10 cellular contexts compared by ENCODE assay signal in genomic region chr2:951224-952006, GRCh38. TPM values are rescaled to one million over a fixed set of nuclear protein-coding genes. Genes with fewer than 3 reads are reported as not detected.
DNase-seq lines count a peak whose midpoint lies in the region; ATAC-seq and TF ChIP-seq lines count a peak whose summit lies in the region.
"Had no signal": no experiment of that assay in that cellular context is flagged by ENCODE, and none has a peak within 500 bp of the region (broad histone marks: within the 10 kb centered on the region; RNA-seq: fewer than 3 reads in every experiment).

No MANE protein-coding gene starts in this region.

- no peaks in the 10 kb centered on the region for H3K9me3 Mint-ChIP-seq in activated CD4-positive, alpha-beta T cell treated with anti-CD3 and anti-CD28 coated beads for 36 hours (ENCODE audit: low read depth)
- H3K9me3 Mint-ChIP-seq in activated naive CD8-positive, alpha-beta T cell treated with anti-CD3 and anti-CD28 coated beads for 36 hours: peaks cover 2% of the 10 kb centered on the region

- peaks cover 14% of the 10 kb centered on the region for H3K4me1 Mint-ChIP-seq in activated CD4-positive, alpha-beta T cell treated with anti-CD3 and anti-CD28 coated beads for 36 hours
- H3K4me1 Mint-ChIP-seq in activated naive CD8-positive, alpha-beta T cell treated with anti-CD3 and anti-CD28 coated beads for 36 hours: peaks cover 42% of the 10 kb centered on the region

- H3K4me3 ChIP-seq in stomach: peak overlapping the region; percentile 54 to 76 (median 62)

- H3K27me3 ChIP-seq in stomach: peaks cover 8 to 85% (median 26%) of the 10 kb centered on the region in 3 donors

- no peak for DNase-seq in activated CD4-positive, alpha-beta T cell treated with anti-CD3 and anti-CD28 coated beads for 36 hours
- no peak for DNase-seq in activated CD4-positive, alpha-beta T cell treated with anti-CD3 and anti-CD28 coated beads, Interleukin-2, amount 50 U/mL, for 48 hours
- DNase-seq in activated naive CD8-positive, alpha-beta T cell treated with anti-CD3 and anti-CD28 coated beads for 36 hours: no peak
- DNase-seq in left kidney (ENCODE audit: low read depth, low spot score) (peak; percentile 52), stomach (no peak), AG20443 (ENCODE audit: low spot score) (no peak), cortex of kidney (lab: John Stamatoyannopoulos, UW) (no peak)
- DNase-seq: NCI-H1048 had no signal

- no peak for TF ChIP-seq POLR2A in stomach (IDR thresholded peaks at IDR 0.05)

- no peak for TF ChIP-seq EP300 in stomach (IDR thresholded peaks at IDR 0.05)

- H3K36me3 ChIP-seq in stomach: no peaks in the 10 kb centered on the region

- peaks cover 6 to 23% (median 19%) of the 10 kb centered on the region in 4 donors for H3K4me1 ChIP-seq in stomach

- no peak for TF ChIP-seq CTCF in stomach (IDR thresholded peaks at IDR 0.05)

- peak overlapping the region; percentile 43 for H3K4me3 Mint-ChIP-seq in activated CD4-positive, alpha-beta T cell treated with anti-CD3 and anti-CD28 coated beads for 36 hours
- peak overlapping the region; percentile 78 for H3K4me3 Mint-ChIP-seq in activated naive CD8-positive, alpha-beta T cell treated with anti-CD3 and anti-CD28 coated beads for 36 hours

- ATAC-seq in activated CD4-positive, alpha-beta T cell treated with anti-CD3 and anti-CD28 coated beads for 36 hours: no peak
- no peak for ATAC-seq in GM19463 (IDR thresholded peaks at IDR 0.05; ENCODE audit: unreplicated experiment)
- ATAC-seq: SK-N-SH treated with all-trans-retinoic acid at 6 μM for 48 hours had no signal

- H3K9me3 ChIP-seq in stomach: no peaks in the 10 kb centered on the region

- H3K27me3 Mint-ChIP-seq in activated CD4-positive, alpha-beta T cell treated with anti-CD3 and anti-CD28 coated beads for 36 hours: peaks cover 40% of the 10 kb centered on the region
- peaks cover 5% of the 10 kb centered on the region for H3K27me3 Mint-ChIP-seq in activated naive CD8-positive, alpha-beta T cell treated with anti-CD3 and anti-CD28 coated beads for 36 hours

- WGBS in stomach, 5 donors: 16 to 32% (median 22%) methylated on average over 21 to 34 of the region's 34 CpGs

- H3K27ac Mint-ChIP-seq in activated CD4-positive, alpha-beta T cell treated with anti-CD3 and anti-CD28 coated beads for 36 hours: no peak overlapping the region
- peak overlapping the region; percentile 80 for H3K27ac Mint-ChIP-seq in activated naive CD8-positive, alpha-beta T cell treated with anti-CD3 and anti-CD28 coated beads for 36 hours

- POLR2A ChIA-PET in activated CD4-positive, alpha-beta T cell treated with anti-CD3 and anti-CD28 coated beads for 36 hours (lab: Charles Lee): no interaction called here

- CTCF ChIA-PET in activated CD4-positive, alpha-beta T cell treated with anti-CD3 and anti-CD28 coated beads for 36 hours (lab: Charles Lee): no interaction called here

- intact Hi-C loops in activated CD4-positive, alpha-beta T cell treated with anti-CD3 and anti-CD28 coated beads for 36 hours (cut with DNase I, micrococcal nuclease): loop anchor here in 1 of 2 experiments (5.0 kb wide), 1 partner anchor 191 kb away; no protein-coding TSS in a partner anchor
- intact Hi-C loops in stomach (cut with DNase I; ENCODE audit: low total_unique reads): no loop called here

- peak overlapping the region in 1 of 5 donors; percentile 49 for H3K27ac ChIP-seq in stomach

- H3K36me3 Mint-ChIP-seq in activated CD4-positive, alpha-beta T cell treated with anti-CD3 and anti-CD28 coated beads for 36 hours (ENCODE audit: low read depth): no peaks in the 10 kb centered on the region
- peaks cover 20% of the 10 kb centered on the region for H3K36me3 Mint-ChIP-seq in activated naive CD8-positive, alpha-beta T cell treated with anti-CD3 and anti-CD28 coated beads for 36 hours

RNA-seq across cellular contexts. Expression of gene SNTG2, which starts 0.8 kb away (rescaled TPM):
- total RNA-seq in activated CD4-positive, alpha-beta T cell treated with anti-CD3 and anti-CD28 coated beads for 36 hours: under 1 TPM; 0.25 to 0.57 TPM
- total RNA-seq in activated naive CD8-positive, alpha-beta T cell treated with anti-CD3 and anti-CD28 coated beads for 36 hours: 1 to 10 TPM; 3.6 to 3.8 TPM
- total RNA-seq in stomach: 10 to 100 TPM in 1 of 5 donors, 1 to 10 TPM in 3, not detected in 1; 5.3 to 19.6 (median 6.0) TPM
- polyA plus RNA-seq in stomach: 1 to 10 TPM in 1 of 3 donors, under 1 TPM in 2; 0.68 to 1.1 (median 0.90) TPM
